10 cellular contexts compared by ENCODE assay signal in the genomic region with DNA sequence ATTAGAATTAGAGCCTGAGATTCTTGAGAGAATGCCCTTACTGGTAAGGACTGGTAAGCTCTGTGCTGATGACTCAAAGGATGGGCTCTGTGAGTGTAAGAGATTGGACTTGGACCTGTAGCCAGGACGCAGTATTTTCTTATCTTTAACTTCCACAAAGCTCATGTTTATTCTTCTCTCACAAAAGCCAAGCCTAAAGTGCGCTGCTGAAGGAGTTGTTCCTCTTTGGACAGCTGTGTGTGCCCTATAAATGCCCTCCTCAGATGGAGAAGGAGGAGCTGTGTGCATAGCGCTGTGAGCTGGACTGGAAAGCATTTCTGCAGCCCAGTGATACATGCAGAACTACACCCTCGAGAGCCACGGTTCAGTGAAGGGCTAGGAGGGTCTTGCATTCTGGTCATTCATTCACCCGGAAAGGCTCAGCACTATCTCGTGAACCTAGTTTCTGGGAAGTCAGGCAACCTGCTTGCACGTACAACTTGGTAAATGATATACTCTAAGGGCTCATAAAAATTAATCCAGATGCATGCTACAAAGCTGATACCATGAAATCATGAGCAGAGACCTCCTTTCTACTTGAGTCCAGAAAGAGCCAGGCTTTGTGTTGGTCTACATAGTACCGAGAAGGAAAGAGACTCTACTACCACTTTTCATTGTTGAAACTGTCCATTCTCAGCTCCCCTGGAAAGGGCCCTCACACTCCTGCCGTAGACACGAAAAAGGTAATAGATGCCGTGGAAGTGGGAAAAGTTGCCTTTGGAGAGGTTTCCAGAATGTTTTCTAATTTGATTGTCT.
DNase-seq lines count a peak whose midpoint lies in the region; ATAC-seq and TF ChIP-seq lines count a peak whose summit lies in the region.
"Had no signal": no experiment of that assay in that cellular context is flagged by ENCODE, and none has a peak within 500 bp of the region (broad histone marks: within the 10 kb centered on the region; RNA-seq: fewer than 3 reads in every experiment).

No MANE protein-coding gene starts in this region.

- peak overlapping the region; percentile 82 to 90 (median 86) for H3K27ac ChIP-seq in transverse colon
- no peak overlapping the region for H3K27ac ChIP-seq in uterus
- H3K27ac ChIP-seq: KMS-11 had no signal

- peak; percentile 67 for DNase-seq in GDM1 (lab: John Stamatoyannopoulos, UW)
- DNase-seq in NCI-H2227 treated with DMSO at 0.1 percent for 48 hours (lab: John Stamatoyannopoulos, UW), result peak; percentile 37
- peak; percentile 35 for DNase-seq in globus pallidus (ENCODE audit: low spot score)
- peak; percentile 76 for DNase-seq in transverse colon
- DNase-seq in activated CD4-positive, alpha-beta T cell treated with anti-CD3 and anti-CD28 coated beads, Interleukin-2, amount 50 U/mL, for 4 hours, result no peak
- DNase-seq in uterus, result no peak
- no peak for DNase-seq in NCI-H526 treated with DMSO at 0.1 percent for 48 hours (lab: John Stamatoyannopoulos, UW)

- intact Hi-C loops in transverse colon (cut with DNase I; ENCODE audit: low total_unique reads), result no loop called here
- intact Hi-C loops in uterus (cut with DNase I; ENCODE audit: low total_unique reads), result no loop called here

- ATAC-seq in HG02623 (IDR thresholded peaks at IDR 0.05; ENCODE audit: unreplicated experiment), result peak; percentile 60

- H3K27me3 ChIP-seq in transverse colon, result no peaks in the 10 kb centered on the region
- H3K27me3 ChIP-seq in uterus, result no peaks in the 10 kb centered on the region
- H3K27me3 ChIP-seq: tibial artery had no signal

- TF ChIP-seq EP300 in transverse colon (IDR thresholded peaks at IDR 0.05; ENCODE audit: low read depth), result no peak

- no peaks in the 10 kb centered on the region for H3K9me3 ChIP-seq in transverse colon
- H3K9me3 ChIP-seq in uterus, result no peaks in the 10 kb centered on the region
- H3K9me3 ChIP-seq: tibial artery had no signal

- 39 to 49% methylated on average over 4 to 12 of the region's 12 CpGs for WGBS in transverse colon (ENCODE audit: low coverage in 1 of 2), 2 donors

- TF ChIP-seq POLR2A in transverse colon (IDR thresholded peaks at IDR 0.05) (peak; percentile 78), uterus (IDR thresholded peaks at IDR 0.05) (no peak)

- H3K4me3 ChIP-seq in transverse colon (peak overlapping the region in 3 of 4 donors; percentile 1 to 34 (median 1)), uterus (no peak overlapping the region)
- H3K4me3 ChIP-seq: tibial artery had no signal

- TF ChIP-seq CTCF in transverse colon (IDR thresholded peaks at IDR 0.05) (no peak), uterus (IDR thresholded peaks at IDR 0.05) (no peak)

- in situ Hi-C loops in transverse colon (cut with MboI; ENCODE audit: low pct_ligation_motif_present in 1 of 4, low pct_unique_long_range_greater_than_20kb in 1 of 4, low sequenced_read_pairs in 3 of 4), result no loop called here

- H3K36me3 ChIP-seq in transverse colon, result no peaks in the 10 kb centered on the region
- no peaks in the 10 kb centered on the region for H3K36me3 ChIP-seq in uterus
- H3K36me3 ChIP-seq: tibial artery had no signal

- H3K4me1 ChIP-seq in transverse colon (peaks cover 0 to 61% (median 20%) of the 10 kb centered on the region in 4 donors), uterus (no peaks in the 10 kb centered on the region)

Comparison
In these comparisons a context has a peak if more than half of its experiments do, and no peak if none do; other contexts are left out.
1. DNase-seq: peak in GDM1 (single experiment), NCI-H2227 treated with DMSO at 0.1 percent for 48 hours (single experiment), globus pallidus (single experiment) and transverse colon (single experiment); none in activated CD4-positive, alpha-beta T cell treated with anti-CD3 and anti-CD28 coated beads, Interleukin-2, amount 50 U/mL, for 4 hours (0 of 2), uterus (0 of 2) and NCI-H526 treated with DMSO at 0.1 percent for 48 hours (single experiment).
2. H3K27ac ChIP-seq: peak in transverse colon (4 of 4); none in uterus (0 of 2).
3. H3K4me3 ChIP-seq: peak in transverse colon (3 of 4); none in uterus (0 of 2).